Comparison of ENCODE assay signal across 13 cellular contexts in genomic region chr3:174330303-174330702, GRCh38.
DNase-seq lines count a peak whose midpoint lies in the region; ATAC-seq and TF ChIP-seq lines count a peak whose summit lies in the region.
"Had no signal": no experiment of that assay in that cellular context is flagged by ENCODE, and none has a peak within 500 bp of the region (broad histone marks: within the 10 kb centered on the region; RNA-seq: fewer than 3 reads in every experiment).

No MANE protein-coding gene starts in this region.

- no peaks in the 10 kb centered on the region for H4K20me1 ChIP-seq in IMR-90 (ENCODE audit: insufficient read depth, low read length)

- no peaks in the 10 kb centered on the region for H3K79me1 ChIP-seq in IMR-90 (ENCODE audit: low read depth in 1 of 2, low read length in 2 of 2)
- no peaks in the 10 kb centered on the region for H3K79me1 ChIP-seq in mesendoderm (ENCODE audit: low read length)

- H3K4ac ChIP-seq in IMR-90 (ENCODE audit: low read depth, low read length): peak overlapping the region; percentile 8; the same call in 1 of the 2 replicates
- no peak overlapping the region for H3K4ac ChIP-seq in mesendoderm (ENCODE audit: low read depth, low read length)

- H2BK15ac ChIP-seq in IMR-90 (ENCODE audit: low read depth, low read length) (no peak overlapping the region), mesendoderm (replicated peaks; ENCODE audit: low read depth) (no peak overlapping the region)

- DNase-seq in AG20443 (ENCODE audit: low spot score): peak; percentile 68
- peak; percentile 85 for DNase-seq in IMR-90
- peak; percentile 95 for DNase-seq in astrocyte of the cerebellum (ENCODE audit: low read depth)
- peak; percentile 12 for DNase-seq in mesendoderm
- DNase-seq in stimulated activated CD4-positive, alpha-beta T cell treated with anti-CD3 and anti-CD28 coated beads, Interleukin-2, amount 100 ng/mL, for 48 hours: no peak
- no peak for DNase-seq in activated naive CD8-positive, alpha-beta T cell treated with anti-CD3 and anti-CD28 coated beads for 36 hours
- DNase-seq: activated naive CD8-positive, alpha-beta T cell treated with anti-CD3 and anti-CD28 coated beads, Interleukin-2, amount 10 ng/mL, durations not matched to agents 7 days and 5 days; immature natural killer cell; NCI-H1417 treated with DMSO at 0.1 percent for 48 hours; upper lobe of left lung had no signal

- H2BK20ac ChIP-seq in IMR-90 (ENCODE audit: low read depth, low read length): peak overlapping the region; percentile 28; the same call in 1 of the 2 replicates

- BruUV-seq in IMR-90 (replicated peaks; lab: Mats Ljungman, UMichigan): no TSS peak

- no peak overlapping the region for H3K4me3 ChIP-seq in IMR-90 (ENCODE audit: insufficient read depth, low read depth, low read length)
- H3K4me3 ChIP-seq in astrocyte of the cerebellum (ENCODE audit: low read depth, low read length): no peak overlapping the region
- H3K4me3 ChIP-seq in mesendoderm (ENCODE audit: low read length): no peak overlapping the region
- H3K4me3 ChIP-seq: upper lobe of left lung had no signal

- H3K4me1 ChIP-seq in IMR-90 (ENCODE audit: control insufficient read depth, insufficient read depth, low read length) (0 out of 2 replicates have a peak, but pooled peaks cover 3% of the 10 kb centered on the region), mesendoderm (ENCODE audit: control insufficient read depth, low read depth, low read length) (no peaks in the 10 kb centered on the region)
- H3K4me1 ChIP-seq: upper lobe of left lung had no signal

- CTCF ChIA-PET in IMR-90 (lab: Yijun Ruan, JAX): interaction anchor here (0.5 kb wide), 1 partner anchor 451 kb away, joined by 5 read pairs; no protein-coding TSS in a partner anchor

- H3K9me3 ChIP-seq in IMR-90 (ENCODE audit: control insufficient read depth, insufficient read depth, low read length): no peaks in the 10 kb centered on the region
- H3K9me3 ChIP-seq: upper lobe of left lung had no signal

- H3K56ac ChIP-seq in IMR-90 (ENCODE audit: extremely low read depth, insufficient read depth, low read length) (no peak overlapping the region), mesendoderm (ENCODE audit: low read length) (no peak overlapping the region)

- no peaks in the 10 kb centered on the region for H3K36me3 Mint-ChIP-seq in activated naive CD8-positive, alpha-beta T cell treated with anti-CD3 and anti-CD28 coated beads for 36 hours
- H3K36me3 Mint-ChIP-seq: activated naive CD8-positive, alpha-beta T cell treated with anti-CD3 and anti-CD28 coated beads, Interleukin-2, amount 10 ng/mL, durations not matched to agents 7 days and 5 days; immature natural killer cell had no signal

- H3K27ac ChIP-seq in IMR-90 (ENCODE audit: insufficient read depth, low read length) (no peak overlapping the region), mesendoderm (ENCODE audit: low read depth, low read length) (no peak overlapping the region)
- H3K27ac ChIP-seq: upper lobe of left lung had no signal

- no peaks in the 10 kb centered on the region for H3K79me2 ChIP-seq in mesendoderm (ENCODE audit: control insufficient read depth, insufficient read depth, low read length)

- intact Hi-C loops in IMR-90 (cut with micrococcal nuclease): no loop called here

- no peak for TF ChIP-seq POLR2A in IMR-90 (IDR thresholded peaks at IDR 0.05; ENCODE audit: low read depth, low read length)

- H3K9ac ChIP-seq in IMR-90 (ENCODE audit: low read depth, low read length): no peak overlapping the region
- H3K9ac ChIP-seq in mesendoderm (ENCODE audit: low read length): no peak overlapping the region

- H2BK120ac ChIP-seq in IMR-90 (ENCODE audit: low read depth, low read length): peak overlapping the region; percentile 67
- H2BK120ac ChIP-seq in mesendoderm (ENCODE audit: low read depth, low read length): no peak overlapping the region

- H2AK5ac ChIP-seq in IMR-90 (ENCODE audit: low read depth, low read length) (no peak overlapping the region), mesendoderm (ENCODE audit: low read length) (no peak overlapping the region)

- ATAC-seq in IMR-90 (ENCODE audit: low read depth) (peak; percentile 75), GM21423 (IDR thresholded peaks at IDR 0.05; ENCODE audit: unreplicated experiment) (no peak), HG03039 (IDR thresholded peaks at IDR 0.05; ENCODE audit: unreplicated experiment) (no peak)

- no peaks in the 10 kb centered on the region for H3K9me1 ChIP-seq in IMR-90 (ENCODE audit: insufficient read depth, low read length)

- H3K9me3 Mint-ChIP-seq in activated naive CD8-positive, alpha-beta T cell treated with anti-CD3 and anti-CD28 coated beads for 36 hours: peaks cover 7% of the 10 kb centered on the region
- H3K9me3 Mint-ChIP-seq: T-helper 2 cell treated with Interferon-gamma antibody and Interleukin-4, amounts not matched to agents 5 μg/mL and 100 μg/mL, for 36 hours had no signal

- peak overlapping the region; percentile 21; the same call in 1 of the 2 replicates for H3K18ac ChIP-seq in IMR-90 (ENCODE audit: low read depth, low read length)
- no peak overlapping the region for H3K18ac ChIP-seq in mesendoderm (ENCODE audit: low read length)

- no peak overlapping the region for H2AFZ ChIP-seq in IMR-90 (replicated peaks; ENCODE audit: low read length, poor library complexity)

- in situ Hi-C loops in IMR-90 (cut with MboI; ENCODE audit: low sequenced_read_pairs): no loop called here
- in situ Hi-C loops in astrocyte of the cerebellum (cut with HindIII; ENCODE audit: low sequenced_read_pairs): no loop called here

- no peak overlapping the region for H3K23ac ChIP-seq in IMR-90 (ENCODE audit: low read depth, low read length)
- H3K23ac ChIP-seq in mesendoderm (ENCODE audit: low read length): no peak overlapping the region

- H4K91ac ChIP-seq in IMR-90 (ENCODE audit: insufficient read depth, low read depth, low read length): no peak overlapping the region

- TF ChIP-seq CTCF in IMR-90 (conservative IDR thresholded peaks at IDR 0.05; ENCODE audit: low read depth, low read length) (no peak), astrocyte of the cerebellum (IDR thresholded peaks at IDR 0.05; ENCODE audit: low read depth, low read length, missing control alignments) (no peak)

- no peaks in the 10 kb centered on the region for H3K4me1 Mint-ChIP-seq in activated naive CD8-positive, alpha-beta T cell treated with anti-CD3 and anti-CD28 coated beads for 36 hours
- H3K4me1 Mint-ChIP-seq: activated naive CD8-positive, alpha-beta T cell treated with anti-CD3 and anti-CD28 coated beads, Interleukin-2, amount 10 ng/mL, durations not matched to agents 7 days and 5 days; immature natural killer cell had no signal

- no peaks in the 10 kb centered on the region for H3K27me3 ChIP-seq in IMR-90 (ENCODE audit: control insufficient read depth, insufficient read depth, low read length)
- H3K27me3 ChIP-seq in mesendoderm (ENCODE audit: insufficient read depth, low read length, poor library complexity): no peaks in the 10 kb centered on the region
- H3K27me3 ChIP-seq: upper lobe of left lung had no signal

- POLR2A ChIA-PET in IMR-90 (lab: Charles Lee; ENCODE audit: unreplicated experiment): no interaction called here

- H4K8ac ChIP-seq in IMR-90 (ENCODE audit: low read depth in 2 of 2, low read length in 2 of 2) (peak overlapping the region in 1 of 2 experiments; percentile 65; a peak in 1 of 4 replicates), mesendoderm (ENCODE audit: low read depth, low read length) (no peak overlapping the region)

- TF ChIP-seq RAD21 in IMR-90 (IDR thresholded peaks at IDR 0.05; ENCODE audit: low read length): no peak

- no peak overlapping the region for H3K27ac Mint-ChIP-seq in activated naive CD8-positive, alpha-beta T cell treated with anti-CD3 and anti-CD28 coated beads for 36 hours
- H3K27ac Mint-ChIP-seq: activated naive CD8-positive, alpha-beta T cell treated with anti-CD3 and anti-CD28 coated beads, Interleukin-2, amount 10 ng/mL, durations not matched to agents 7 days and 5 days; immature natural killer cell; T-helper 2 cell treated with Interferon-gamma antibody and Interleukin-4, amounts not matched to agents 5 μg/mL and 100 μg/mL, for 36 hours had no signal

- H2AK9ac ChIP-seq in IMR-90 (replicated peaks; ENCODE audit: low read depth, low read length, poor library complexity): no peak overlapping the region

- H3K4me2 ChIP-seq in IMR-90 (ENCODE audit: low read depth, low read length): peak overlapping the region; percentile 41; the same call in 1 of the 2 replicates
- H3K4me2 ChIP-seq in mesendoderm (ENCODE audit: low read length): no peak overlapping the region

- dilution Hi-C loops in IMR-90 (cut with HindIII; ENCODE audit: low sequenced_read_pairs, unreplicated experiment): no loop called here

- no peak overlapping the region for H3K4me3 Mint-ChIP-seq in activated naive CD8-positive, alpha-beta T cell treated with anti-CD3 and anti-CD28 coated beads for 36 hours
- H3K4me3 Mint-ChIP-seq: activated naive CD8-positive, alpha-beta T cell treated with anti-CD3 and anti-CD28 coated beads, Interleukin-2, amount 10 ng/mL, durations not matched to agents 7 days and 5 days; immature natural killer cell; T-helper 2 cell treated with Interferon-gamma antibody and Interleukin-4, amounts not matched to agents 5 μg/mL and 100 μg/mL, for 36 hours had no signal

- H3K36me3 ChIP-seq in IMR-90 (ENCODE audit: control insufficient read depth, insufficient read depth, low read length) (no peaks in the 10 kb centered on the region), mesendoderm (ENCODE audit: control insufficient read depth, insufficient read depth, low read length) (no peaks in the 10 kb centered on the region)
- H3K36me3 ChIP-seq: upper lobe of left lung had no signal

- H2BK5ac ChIP-seq in IMR-90 (ENCODE audit: low read depth, low read length, poor library complexity, severe bottlenecking) (peak overlapping the region; percentile 48), mesendoderm (ENCODE audit: low read length) (no peak overlapping the region)

- H3K27me3 Mint-ChIP-seq in activated naive CD8-positive, alpha-beta T cell treated with anti-CD3 and anti-CD28 coated beads for 36 hours: no peaks in the 10 kb centered on the region
- H3K27me3 Mint-ChIP-seq: activated naive CD8-positive, alpha-beta T cell treated with anti-CD3 and anti-CD28 coated beads, Interleukin-2, amount 10 ng/mL, durations not matched to agents 7 days and 5 days had no signal

- no peak overlapping the region for H4K5ac ChIP-seq in IMR-90 (ENCODE audit: low read depth, low read length)
- H4K5ac ChIP-seq in mesendoderm (ENCODE audit: low read length): no peak overlapping the region

- H3K14ac ChIP-seq in IMR-90 (replicated peaks; ENCODE audit: low read depth, low read length): 0 out of 2 replicates have a peak overlapping the region, but pooled peaks have one; percentile 19

TF ChIP-seq in IMR-90, 13 proteins besides CTCF, POLR2A, EP300 and RAD21 (continues in another document):
- no peak for TF ChIP-seq SMC3 (IDR thresholded peaks at IDR 0.05; ENCODE audit: low read depth, low read length)
- peak; percentile 53; the same call in 1 of the 2 replicates for TF ChIP-seq MAFK (IDR thresholded peaks at IDR 0.05; ENCODE audit: low read depth, low read length)
- no peak for TF ChIP-seq CHD1 (IDR thresholded peaks at IDR 0.05; ENCODE audit: low read depth, low read length)
- TF ChIP-seq RCOR1 (IDR thresholded peaks at IDR 0.05; ENCODE audit: insufficient replicate concordance, low read length): no peak
- TF ChIP-seq FOS (IDR thresholded peaks at IDR 0.05; ENCODE audit: low read depth, low read length): no peak
- TF ChIP-seq MXI1 (IDR thresholded peaks at IDR 0.05; ENCODE audit: borderline replicate concordance, low read depth, low read length): no peak

Comparison
In these comparisons a context has a peak if more than half of its experiments do, and no peak if none do; other contexts are left out.
1. DNase-seq: peak in AG20443 (single experiment), IMR-90 (single experiment), astrocyte of the cerebellum (single experiment) and mesendoderm (single experiment); none in stimulated activated CD4-positive, alpha-beta T cell treated with anti-CD3 and anti-CD28 coated beads, Interleukin-2, amount 100 ng/mL, for 48 hours (0 of 2) and activated naive CD8-positive, alpha-beta T cell treated with anti-CD3 and anti-CD28 coated beads for 36 hours (single experiment).